ENCODE assay signal across 28 cellular contexts in the genomic region with DNA sequence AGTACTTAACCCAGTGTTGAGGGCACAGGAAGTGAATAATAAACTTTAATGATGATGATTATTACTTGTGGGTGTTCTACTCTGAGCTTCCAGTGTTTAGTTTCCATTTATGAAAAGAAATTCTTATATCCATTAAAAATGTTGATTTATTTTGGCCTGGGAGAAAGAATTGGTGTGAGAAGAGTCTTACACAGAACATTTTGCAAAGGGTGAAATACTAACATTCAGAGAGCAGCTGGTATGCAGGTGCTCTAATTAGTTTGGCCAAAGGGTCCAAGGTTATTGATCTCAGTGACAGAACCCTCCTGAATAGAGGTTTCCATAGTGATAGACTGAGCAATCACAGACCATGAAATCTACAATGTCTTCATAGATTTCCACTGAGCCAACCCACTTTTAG. TPM values are rescaled to one million over a fixed set of nuclear protein-coding genes. Genes with fewer than 3 reads are reported as not detected.
A peak's percentile ranks its signal among the peaks of the same experiment; 100 is the strongest.
DNase-seq lines count a peak whose midpoint lies in the region; ATAC-seq and TF ChIP-seq lines count a peak whose summit lies in the region.
"Had no signal": no experiment of that assay in that cellular context is flagged by ENCODE, and none has a peak within 500 bp of the region (broad histone marks: within the 10 kb centered on the region; RNA-seq: fewer than 3 reads in every experiment).

No MANE protein-coding gene starts in this region.

- no TSS peak for BruUV-seq in IMR-90 (replicated peaks; lab: Mats Ljungman, UMichigan)

- no peak overlapping the region for H3K14ac ChIP-seq in IMR-90 (replicated peaks; ENCODE audit: low read depth, low read length)

- no peak overlapping the region for H2AK5ac ChIP-seq in IMR-90 (ENCODE audit: low read depth, low read length)

- no peak overlapping the region for H3K4me3 Mint-ChIP-seq in activated CD8-positive, alpha-beta T cell treated with anti-CD3 and anti-CD28 coated beads for 36 hours
- no peak overlapping the region for H3K4me3 Mint-ChIP-seq in activated CD8-positive, alpha-beta T cell treated with anti-CD3 and anti-CD28 coated beads, Interleukin-2, amount 10 ng/mL, durations not matched to agents 7 days and 5 days
- peak overlapping the region in 3 of 5 experiments; percentile 63 to 80 (median 66) for H3K4me3 Mint-ChIP-seq in brain
- H3K4me3 Mint-ChIP-seq: activated CD4-positive, alpha-beta memory T cell treated with anti-CD3 and anti-CD28 coated beads, Interleukin-2, amount 10 ng/mL, durations not matched to agents 7 days and 5 days; naive thymus-derived CD8-positive, alpha-beta T cell had no signal

- no peak overlapping the region for H3K9ac ChIP-seq in IMR-90 (ENCODE audit: low read depth, low read length)
- H3K9ac ChIP-seq: parathyroid adenoma had no signal

- 0 out of 3 replicates have a peak overlapping the region, but pooled peaks have one; percentile 21 for H2BK15ac ChIP-seq in IMR-90 (ENCODE audit: low read depth, low read length)

- H3K9me3 Mint-ChIP-seq in activated CD8-positive, alpha-beta T cell treated with anti-CD3 and anti-CD28 coated beads for 36 hours, result no peaks in the 10 kb centered on the region
- H3K9me3 Mint-ChIP-seq in activated CD8-positive, alpha-beta T cell treated with anti-CD3 and anti-CD28 coated beads, Interleukin-2, amount 10 ng/mL, durations not matched to agents 7 days and 5 days (ENCODE audit: insufficient read depth), result no peaks in the 10 kb centered on the region
- H3K9me3 Mint-ChIP-seq in brain, result no peaks in the 10 kb centered on the region
- H3K9me3 Mint-ChIP-seq: activated CD4-positive, alpha-beta memory T cell treated with anti-CD3 and anti-CD28 coated beads, Interleukin-2, amount 10 ng/mL, durations not matched to agents 7 days and 5 days; naive thymus-derived CD8-positive, alpha-beta T cell had no signal

- in situ Hi-C loops in IMR-90 (cut with MboI; ENCODE audit: low sequenced_read_pairs), result no loop called here

- ATAC-seq in activated CD8-positive, alpha-beta T cell treated with anti-CD3 and anti-CD28 coated beads for 36 hours, result no peak
- ATAC-seq in activated CD8-positive, alpha-beta T cell treated with anti-CD3 and anti-CD28 coated beads, Interleukin-2, amount 10 ng/mL, durations not matched to agents 7 days and 5 days, result no peak
- ATAC-seq in IMR-90 (ENCODE audit: low read depth) (no peak), psoas muscle (no peak)
- ATAC-seq: left lung; naive thymus-derived CD8-positive, alpha-beta T cell had no signal

- no peak overlapping the region for H3K4me2 ChIP-seq in IMR-90 (ENCODE audit: low read depth, low read length)

- POLR2A ChIA-PET in activated CD8-positive, alpha-beta T cell treated with anti-CD3 and anti-CD28 coated beads for 36 hours (lab: Charles Lee), result no interaction called here
- POLR2A ChIA-PET in activated CD8-positive, alpha-beta T cell treated with anti-CD3 and anti-CD28 coated beads, Interleukin-2, amount 10 ng/mL, durations not matched to agents 7 days and 5 days (lab: Charles Lee), result no interaction called here
- POLR2A ChIA-PET in IMR-90 (lab: Charles Lee; ENCODE audit: unreplicated experiment), result no interaction called here

- TF ChIP-seq RAD21 in IMR-90 (IDR thresholded peaks at IDR 0.05; ENCODE audit: low read length), result no peak

- H3K9me1 ChIP-seq in IMR-90 (ENCODE audit: insufficient read depth, low read length), result peaks cover 16% of the 10 kb centered on the region

- peaks cover 25% of the 10 kb centered on the region for H3K36me3 Mint-ChIP-seq in activated CD8-positive, alpha-beta T cell treated with anti-CD3 and anti-CD28 coated beads for 36 hours (ENCODE audit: low read depth)
- H3K36me3 Mint-ChIP-seq in activated CD8-positive, alpha-beta T cell treated with anti-CD3 and anti-CD28 coated beads, Interleukin-2, amount 10 ng/mL, durations not matched to agents 7 days and 5 days (ENCODE audit: low read depth), result peaks cover 33% of the 10 kb centered on the region
- peaks cover 40% of the 10 kb centered on the region for H3K36me3 Mint-ChIP-seq in brain

- no peak for TF ChIP-seq POLR2A in IMR-90 (IDR thresholded peaks at IDR 0.05; ENCODE audit: low read depth, low read length)
- TF ChIP-seq POLR2A in adrenal gland (IDR thresholded peaks at IDR 0.05), result no peak

- H4K91ac ChIP-seq in IMR-90 (ENCODE audit: insufficient read depth, low read depth, low read length), result no peak overlapping the region

- peak overlapping the region; percentile 38; the same call in 1 of the 2 replicates for H2BK120ac ChIP-seq in IMR-90 (ENCODE audit: low read depth, low read length)

- intact Hi-C loops in activated CD8-positive, alpha-beta T cell treated with anti-CD3 and anti-CD28 coated beads for 36 hours (cut with micrococcal nuclease), result no loop called here
- intact Hi-C loops in IMR-90 (cut with micrococcal nuclease) (loop anchor here (10.0 kb wide), 1 partner anchor 751 kb away; a partner anchor contains a TSS), psoas muscle (cut with DNase I) (loop anchor here in 1 of 2 donors (10.0 kb wide), 1 partner anchor 1139 kb away; a partner anchor contains a TSS), adrenal gland (cut with DNase I) (no loop called here)

- H2AFZ ChIP-seq in IMR-90 (replicated peaks; ENCODE audit: low read length, poor library complexity), result no peak overlapping the region
- H2AFZ ChIP-seq: parathyroid adenoma had no signal

- H3K4me3 ChIP-seq in IMR-90 (ENCODE audit: insufficient read depth, low read depth, low read length) (no peak overlapping the region), psoas muscle (peak overlapping the region; percentile 77), adrenal gland (no peak overlapping the region)
- H3K4me3 ChIP-seq: left lung, upper lobe of left lung had no signal

- dilution Hi-C loops in IMR-90 (cut with HindIII; ENCODE audit: low sequenced_read_pairs, unreplicated experiment), result no loop called here

- H3K27me3 Mint-ChIP-seq in activated CD8-positive, alpha-beta T cell treated with anti-CD3 and anti-CD28 coated beads for 36 hours, result no peaks in the 10 kb centered on the region
- H3K27me3 Mint-ChIP-seq in activated CD8-positive, alpha-beta T cell treated with anti-CD3 and anti-CD28 coated beads, Interleukin-2, amount 10 ng/mL, durations not matched to agents 7 days and 5 days (ENCODE audit: low read depth), result no peaks in the 10 kb centered on the region
- peaks cover 11% of the 10 kb centered on the region for H3K27me3 Mint-ChIP-seq in brain
- H3K27me3 Mint-ChIP-seq: activated CD4-positive, alpha-beta memory T cell treated with anti-CD3 and anti-CD28 coated beads, Interleukin-2, amount 10 ng/mL, durations not matched to agents 7 days and 5 days had no signal

- no peak for TF ChIP-seq CTCF in activated CD8-positive, alpha-beta T cell treated with anti-CD3 and anti-CD28 coated beads for 36 hours (IDR thresholded peaks at IDR 0.05)
- no peak for TF ChIP-seq CTCF in IMR-90 (conservative IDR thresholded peaks at IDR 0.05; ENCODE audit: low read depth, low read length)
- no peak for TF ChIP-seq CTCF in brain (conservative IDR thresholded peaks at IDR 0.05)
- TF ChIP-seq CTCF in psoas muscle (IDR thresholded peaks at IDR 0.05), result no peak
- no peak for TF ChIP-seq CTCF in adrenal gland (IDR thresholded peaks at IDR 0.05)

- peaks cover 22% of the 10 kb centered on the region for H4K20me1 ChIP-seq in IMR-90 (ENCODE audit: insufficient read depth, low read length)

- H3K56ac ChIP-seq in IMR-90 (ENCODE audit: extremely low read depth, insufficient read depth, low read length), result no peak overlapping the region

- no peak overlapping the region; the same call in 1 of the 2 replicates for H3K4ac ChIP-seq in IMR-90 (ENCODE audit: low read depth, low read length)

- CTCF ChIA-PET in activated CD8-positive, alpha-beta T cell treated with anti-CD3 and anti-CD28 coated beads for 36 hours (lab: Charles Lee), result interaction anchor here (1.6 to 4.1 kb wide), 2 partner anchors 12 to 16 kb away, joined by 6 to 23 read pairs; no protein-coding TSS in a partner anchor
- CTCF ChIA-PET in activated CD8-positive, alpha-beta T cell treated with anti-CD3 and anti-CD28 coated beads, Interleukin-2, amount 10 ng/mL, durations not matched to agents 7 days and 5 days (lab: Charles Lee), result interaction anchor here (1.0 kb wide), 1 partner anchor 10 kb away, joined by 5 read pairs; no protein-coding TSS in a partner anchor
- CTCF ChIA-PET in IMR-90 (lab: Yijun Ruan, JAX), result no interaction called here

- H3K27ac Mint-ChIP-seq in activated CD8-positive, alpha-beta T cell treated with anti-CD3 and anti-CD28 coated beads for 36 hours, result peak overlapping the region; percentile 2
- no peak overlapping the region for H3K27ac Mint-ChIP-seq in activated CD8-positive, alpha-beta T cell treated with anti-CD3 and anti-CD28 coated beads, Interleukin-2, amount 10 ng/mL, durations not matched to agents 7 days and 5 days
- peak overlapping the region in 4 of 5 experiments; percentile 32 to 70 (median 52) for H3K27ac Mint-ChIP-seq in brain
- H3K27ac Mint-ChIP-seq: activated CD4-positive, alpha-beta memory T cell treated with anti-CD3 and anti-CD28 coated beads, Interleukin-2, amount 10 ng/mL, durations not matched to agents 7 days and 5 days had no signal

- no peaks in the 10 kb centered on the region for H3K9me3 ChIP-seq in IMR-90 (ENCODE audit: control insufficient read depth, insufficient read depth, low read length)
- no peaks in the 10 kb centered on the region for H3K9me3 ChIP-seq in psoas muscle
- H3K9me3 ChIP-seq in adrenal gland (replicated peaks in 1 of 3), result no peaks in the 10 kb centered on the region
- H3K9me3 ChIP-seq: BE2C, left lung, upper lobe of left lung had no signal

- H3K36me3 ChIP-seq in IMR-90 (ENCODE audit: control insufficient read depth, insufficient read depth, low read length), result peaks cover 19% of the 10 kb centered on the region
- H3K36me3 ChIP-seq in psoas muscle (ENCODE audit: insufficient read depth in 1 of 2, low read depth in 1 of 2), result peaks cover 4 to 40% of the 10 kb centered on the region in 2 donors
- H3K36me3 ChIP-seq in adrenal gland (replicated peaks in 1 of 2), result peaks cover 0 to 25% of the 10 kb centered on the region in 2 donors

- no peak overlapping the region for H2AK9ac ChIP-seq in IMR-90 (replicated peaks; ENCODE audit: low read depth, low read length, poor library complexity)

- 0 out of 4 replicates have a peak overlapping the region, but pooled peaks of 1 of the 2 experiments have one; percentile 9 for H4K8ac ChIP-seq in IMR-90 (ENCODE audit: low read depth in 2 of 2, low read length in 2 of 2)

- peaks cover 44% of the 10 kb centered on the region for H3K4me1 Mint-ChIP-seq in activated CD8-positive, alpha-beta T cell treated with anti-CD3 and anti-CD28 coated beads for 36 hours (ENCODE audit: low read depth)
- peaks cover 37% of the 10 kb centered on the region for H3K4me1 Mint-ChIP-seq in activated CD8-positive, alpha-beta T cell treated with anti-CD3 and anti-CD28 coated beads, Interleukin-2, amount 10 ng/mL, durations not matched to agents 7 days and 5 days (ENCODE audit: low read depth)
- peaks cover 64% of the 10 kb centered on the region for H3K4me1 Mint-ChIP-seq in brain

- H3K23ac ChIP-seq in IMR-90 (ENCODE audit: low read depth, low read length), result peak overlapping the region; percentile 43; the same call in 1 of the 2 replicates

- H2BK20ac ChIP-seq in IMR-90 (ENCODE audit: low read depth, low read length), result no peak overlapping the region

- H4K5ac ChIP-seq in IMR-90 (ENCODE audit: low read depth, low read length), result no peak overlapping the region

- H3K79me1 ChIP-seq in IMR-90 (ENCODE audit: low read depth in 1 of 2, low read length in 2 of 2), result peaks cover 9 to 67% of the 10 kb centered on the region in 2 experiments

- H2BK5ac ChIP-seq in IMR-90 (ENCODE audit: low read depth, low read length, poor library complexity, severe bottlenecking), result no peak overlapping the region

- H3K4me1 ChIP-seq in IMR-90 (ENCODE audit: control insufficient read depth, insufficient read depth, low read length) (peaks cover 11% of the 10 kb centered on the region), psoas muscle (peaks cover 58% of the 10 kb centered on the region), adrenal gland (replicated peaks in 1 of 2) (peaks cover 30 to 53% of the 10 kb centered on the region in 2 donors)
- H3K4me1 ChIP-seq: BE2C, parathyroid adenoma had no signal

- DNase-seq in activated CD8-positive, alpha-beta T cell treated with anti-CD3 and anti-CD28 coated beads for 36 hours, result no peak
- no peak for DNase-seq in activated CD8-positive, alpha-beta T cell treated with anti-CD3 and anti-CD28 coated beads, Interleukin-2, amount 10 ng/mL, durations not matched to agents 7 days and 5 days
- DNase-seq in IMR-90 (no peak), psoas muscle (no peak), NCI-H2227 treated with DMSO at 0.1 percent for 48 hours (lab: John Stamatoyannopoulos, UW) (no peak), adrenal gland (no peak)
- no peak for DNase-seq in effector CD8-positive, alpha-beta T cell (lab: John Stamatoyannopoulos, UW)
- DNase-seq: activated CD4-positive, alpha-beta memory T cell treated with anti-CD3 and anti-CD28 coated beads, Interleukin-2, amount 10 ng/mL, durations not matched to agents 7 days and 5 days; activated effector memory CD4-positive, alpha-beta T cell treated with anti-CD3 and anti-CD28 coated beads, Interleukin-2, amount 50 U/mL, for 16 hours; activated T-cell treated with anti-CD3 and anti-CD28 coated beads for 4 hours; BE2C; brain microvascular endothelial cell; DMS53; effector CD4-positive, alpha-beta T cell; KG1; left lung; MV-4-11; naive thymus-derived CD8-positive, alpha-beta T cell; NCI-H187; NCI-H345; NCI-H82; OCI-M1; SHP77 treated with DMSO at 0.1 percent for 48 hours; stimulated activated CD8-positive, alpha-beta memory T cell treated with anti-CD3 and anti-CD28 coated beads, Interleukin-4, amount 100 ng/mL, for 48 hours; upper lobe of left lung had no signal

- H3K18ac ChIP-seq in IMR-90 (ENCODE audit: low read depth, low read length), result no peak overlapping the region

- H3K27ac ChIP-seq in IMR-90 (ENCODE audit: insufficient read depth, low read length) (peak overlapping the region; percentile 8; the same call in 1 of the 2 replicates), psoas muscle (peak overlapping the region; percentile 92), adrenal gland (no peak overlapping the region)
- H3K27ac ChIP-seq: brain microvascular endothelial cell, left lung, parathyroid adenoma had no signal

- H3K27me3 ChIP-seq in IMR-90 (ENCODE audit: control insufficient read depth, insufficient read depth, low read length), result no peaks in the 10 kb centered on the region
- H3K27me3 ChIP-seq in psoas muscle (ENCODE audit: insufficient read depth in 3 of 3, low read length in 2 of 3), result no peaks in the 10 kb centered on the region
- H3K27me3 ChIP-seq in adrenal gland, result no peaks in the 10 kb centered on the region
- H3K27me3 ChIP-seq: BE2C, brain microvascular endothelial cell, left lung, upper lobe of left lung had no signal

RNA-seq across cellular contexts. Expression of a gene that starts 4.4 kb away (rescaled TPM):
- 10 to 100 TPM; 20.9 to 23.3 TPM for total RNA-seq in activated CD8-positive, alpha-beta T cell treated with anti-CD3 and anti-CD28 coated beads for 36 hours
- 10 to 100 TPM; 19.1 to 19.9 TPM for total RNA-seq in activated CD8-positive, alpha-beta T cell treated with anti-CD3 and anti-CD28 coated beads, Interleukin-2, amount 10 ng/mL, durations not matched to agents 7 days and 5 days
- 66.9 and 70.6 TPM in 2 replicates for total RNA-seq in IMR-90 (2012; rRNA removed)
- 27.7 and 32.6 TPM in 2 replicates for polyA plus RNA-seq in IMR-90 (2012; rRNA removed)
- polyA plus RNA-seq in IMR-90 (2012; cell fraction: cytosol; rRNA removed), result 10.3 and 11.0 TPM in 2 replicates
- polyA plus RNA-seq in IMR-90 (2012; cell fraction: nucleus; rRNA removed; ENCODE audit: low replicate concordance), result 20.0 and 103 TPM in 2 replicates
- 59.6 TPM for polyA plus RNA-seq in brain (ENCODE audit: insufficient read depth, low read depth, low replicate concordance)
- total RNA-seq in psoas muscle, result 10 to 100 TPM; 46.0 to 97.6 (median 61.7) TPM
- 10 to 100 TPM; 47.4 to 75.7 (median 71.4) TPM for polyA plus RNA-seq in psoas muscle
- 10 to 100 TPM; 24.6 to 37.4 (median 27.3) TPM for total RNA-seq in adrenal gland
- polyA plus RNA-seq in adrenal gland, result 10 to 100 TPM; 19.5 to 36.4 (median 21.9) TPM

RNA-seq across cellular contexts. Expression of a gene that starts 19.1 kb away (rescaled TPM):
- total RNA-seq in activated CD8-positive, alpha-beta T cell treated with anti-CD3 and anti-CD28 coated beads for 36 hours, result under 1 TPM; 0.47 to 0.54 TPM
- under 1 TPM in 1 of 2 experiments, not detected in 1; 0.10 TPM for total RNA-seq in activated CD8-positive, alpha-beta T cell treated with anti-CD3 and anti-CD28 coated beads, Interleukin-2, amount 10 ng/mL, durations not matched to agents 7 days and 5 days
- total RNA-seq in IMR-90 (2012; rRNA removed) (0.54 and 0.83 TPM in 2 replicates), psoas muscle (100 to 1,000 TPM in 1 of 4 donors, 10 to 100 TPM in 3; 48.0 to 145 (median 81.8) TPM), adrenal gland (10 to 100 TPM in 1 of 8 donors, 1 to 10 TPM in 6, under 1 TPM in 1; 0.91 to 13.0 (median 4.5) TPM)
- polyA plus RNA-seq in IMR-90 (2012; rRNA removed) (0.44 TPM in 2 replicates), brain (ENCODE audit: insufficient read depth, low read depth, low replicate concordance) (0.58 TPM), psoas muscle (10 to 100 TPM; 13.5 to 25.1 (median 19.9) TPM), adrenal gland (1 to 10 TPM in 2 of 3 donors, under 1 TPM in 1; 0.59 to 2.8 (median 2.6) TPM)
- polyA plus RNA-seq in IMR-90 (2012; cell fraction: cytosol; rRNA removed), result 0.31 and 0.60 TPM in 2 replicates
- polyA plus RNA-seq in IMR-90 (2012; cell fraction: nucleus; rRNA removed; ENCODE audit: low replicate concordance), result 0.40 and 0.71 TPM in 2 replicates
- total RNA-seq: naive thymus-derived CD8-positive, alpha-beta T cell had no signal
- polyA plus RNA-seq: naive thymus-derived CD8-positive, alpha-beta T cell had no signal

RNA-seq across cellular contexts. Expression of a gene that starts 41.0 kb away (rescaled TPM):
- total RNA-seq in activated CD8-positive, alpha-beta T cell treated with anti-CD3 and anti-CD28 coated beads for 36 hours, result under 1 TPM in 1 of 2 experiments, not detected in 1; 0.18 TPM
- total RNA-seq in activated CD8-positive, alpha-beta T cell treated with anti-CD3 and anti-CD28 coated beads, Interleukin-2, amount 10 ng/mL, durations not matched to agents 7 days and 5 days, result not detected
- total RNA-seq in IMR-90 (2012; rRNA removed) (not detected in 2 replicates), psoas muscle (not detected), adrenal gland (1 to 10 TPM in 4 of 8 donors, under 1 TPM in 4; 0.51 to 2.8 (median 0.98) TPM)
- polyA plus RNA-seq in IMR-90 (2012; rRNA removed) (not detected in 2 replicates), brain (ENCODE audit: insufficient read depth, low read depth, low replicate concordance) (137 TPM), psoas muscle (under 1 TPM in 1 of 3 donors, not detected in 2; 0.04 TPM), adrenal gland (1 to 10 TPM; 1.5 to 2.4 (median 2.4) TPM)
- not detected in 2 replicates for polyA plus RNA-seq in IMR-90 (2012; cell fraction: cytosol; rRNA removed)
- polyA plus RNA-seq in IMR-90 (2012; cell fraction: nucleus; rRNA removed; ENCODE audit: low replicate concordance), result not detected in 2 replicates
- total RNA-seq: activated CD4-positive, alpha-beta memory T cell treated with anti-CD3 and anti-CD28 coated beads, Interleukin-2, amount 10 ng/mL, durations not matched to agents 7 days and 5 days; left lung; naive thymus-derived CD8-positive, alpha-beta T cell; upper lobe of left lung had no signal
- polyA plus RNA-seq: esophagus; naive thymus-derived CD8-positive, alpha-beta T cell had no signal

Comparison
In these comparisons a context has a peak if more than half of its experiments do, and no peak if none do; other contexts are left out.
1. H3K4me3 Mint-ChIP-seq: peak in brain (3 of 5); none in activated CD8-positive, alpha-beta T cell treated with anti-CD3 and anti-CD28 coated beads for 36 hours (single experiment) and activated CD8-positive, alpha-beta T cell treated with anti-CD3 and anti-CD28 coated beads, Interleukin-2, amount 10 ng/mL, durations not matched to agents 7 days and 5 days (single experiment).
2. H3K27ac ChIP-seq: peak in IMR-90 (single experiment) and psoas muscle (single experiment); none in adrenal gland (0 of 5).